Comparison of ENCODE assay signal across 19 cellular contexts in the genomic region with DNA sequence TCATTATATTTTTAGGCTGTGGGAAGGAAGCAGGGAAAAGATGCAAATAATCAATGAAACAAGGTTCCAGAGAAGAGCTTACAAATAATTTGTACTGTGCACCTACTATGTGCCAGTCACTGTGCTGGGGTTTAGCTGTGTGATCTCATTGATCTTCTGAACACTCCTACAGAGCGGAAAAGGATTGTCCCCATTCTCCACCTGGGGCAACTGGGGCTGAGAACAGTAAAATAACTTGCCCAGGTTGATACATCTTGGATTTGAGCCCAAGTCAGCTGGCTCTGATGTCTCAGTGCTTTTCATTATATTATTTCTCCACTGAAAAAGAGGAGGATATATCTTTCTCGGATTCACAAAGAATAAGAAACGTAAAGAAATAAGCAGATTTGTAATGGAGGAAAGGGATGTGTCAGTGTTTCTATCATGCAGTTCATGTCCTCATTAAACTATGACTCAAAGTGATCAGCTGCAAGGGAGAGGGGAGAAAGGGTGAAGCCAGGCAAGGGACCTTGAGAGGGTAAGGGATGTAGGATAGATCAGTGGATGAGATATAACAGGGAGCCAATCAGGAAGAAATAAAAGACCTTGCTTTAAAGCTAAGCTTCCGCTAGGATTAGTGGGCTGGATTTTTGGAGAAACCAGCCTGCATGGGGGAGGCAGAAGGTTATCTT.
DNase-seq lines count a peak whose midpoint lies in the region; ATAC-seq and TF ChIP-seq lines count a peak whose summit lies in the region.
"Had no signal": no experiment of that assay in that cellular context is flagged by ENCODE, and none has a peak within 500 bp of the region (broad histone marks: within the 10 kb centered on the region; RNA-seq: fewer than 3 reads in every experiment).

No MANE protein-coding gene starts in this region.

- H3K9me3 ChIP-seq in CD8-positive, alpha-beta T cell (ENCODE audit: low read length): no peaks in the 10 kb centered on the region
- no peaks in the 10 kb centered on the region for H3K9me3 ChIP-seq in osteoblast (ENCODE audit: low read depth, low read length)
- H3K9me3 ChIP-seq in MM.1S (replicated peaks; ENCODE audit: insufficient read depth, low read length): no peaks in the 10 kb centered on the region
- H3K9me3 ChIP-seq: thoracic aorta had no signal

- no peaks in the 10 kb centered on the region for H3K27me3 ChIP-seq in CD8-positive, alpha-beta T cell (ENCODE audit: insufficient read depth, low read length)
- H3K27me3 ChIP-seq in osteoblast (ENCODE audit: insufficient read depth, low read length) (no peaks in the 10 kb centered on the region), MM.1S (replicated peaks; ENCODE audit: insufficient read depth, low read length) (no peaks in the 10 kb centered on the region)

- no peak overlapping the region for H3K4me3 Mint-ChIP-seq in CD8-positive, alpha-beta T cell
- H3K4me3 Mint-ChIP-seq: activated CD4-positive, alpha-beta T cell treated with anti-CD3 and anti-CD28 coated beads for 36 hours; activated naive CD8-positive, alpha-beta T cell treated with anti-CD3 and anti-CD28 coated beads, Interleukin-2, amount 50 U/mL, for 24 hours had no signal

- no peaks in the 10 kb centered on the region for H3K4me1 ChIP-seq in CD8-positive, alpha-beta T cell (ENCODE audit: insufficient read depth, low read length)
- no peaks in the 10 kb centered on the region for H3K4me1 ChIP-seq in osteoblast (ENCODE audit: insufficient read depth, low read length)
- H3K4me1 ChIP-seq in MM.1S (ENCODE audit: low read length): no peaks in the 10 kb centered on the region

- no peak overlapping the region for H3K9ac ChIP-seq in MM.1S (ENCODE audit: low read length)

- intact Hi-C loops in CD8-positive, alpha-beta T cell (cut with DNase I, micrococcal nuclease): no loop called here

- H4K20me1 ChIP-seq in osteoblast (ENCODE audit: insufficient read depth, low read length): no peaks in the 10 kb centered on the region
- no peaks in the 10 kb centered on the region for H4K20me1 ChIP-seq in MM.1S (ENCODE audit: insufficient read depth, low read length)

- no peak overlapping the region for H3K4me2 ChIP-seq in osteoblast (ENCODE audit: insufficient read depth, low read length)
- no peak overlapping the region for H3K4me2 ChIP-seq in MM.1S (ENCODE audit: low read depth, low read length)

- H3K27ac ChIP-seq in CD8-positive, alpha-beta T cell (ENCODE audit: low read depth, low read length): no peak overlapping the region
- H3K27ac ChIP-seq in osteoblast (ENCODE audit: low read depth, low read length) (no peak overlapping the region), MM.1S (ENCODE audit: low read length) (no peak overlapping the region)
- H3K27ac ChIP-seq: thoracic aorta had no signal

- no peaks in the 10 kb centered on the region for H3K9me3 Mint-ChIP-seq in CD8-positive, alpha-beta T cell
- H3K9me3 Mint-ChIP-seq: activated naive CD8-positive, alpha-beta T cell treated with anti-CD3 and anti-CD28 coated beads, Interleukin-2, amount 50 U/mL, for 24 hours had no signal

- peaks cover 33% of the 10 kb centered on the region for H3K4me1 Mint-ChIP-seq in CD8-positive, alpha-beta T cell (ENCODE audit: low read depth)

- H3K36me3 Mint-ChIP-seq in CD8-positive, alpha-beta T cell: peaks cover 66% of the 10 kb centered on the region

- H3K79me2 ChIP-seq in osteoblast (ENCODE audit: insufficient read depth, low read length) (no peaks in the 10 kb centered on the region), MM.1S (ENCODE audit: low read length) (no peaks in the 10 kb centered on the region)

- no peaks in the 10 kb centered on the region for H3K27me3 Mint-ChIP-seq in CD8-positive, alpha-beta T cell (ENCODE audit: low read depth)
- H3K27me3 Mint-ChIP-seq: activated CD4-positive, alpha-beta T cell treated with anti-CD3 and anti-CD28 coated beads for 36 hours; activated naive CD8-positive, alpha-beta T cell treated with anti-CD3 and anti-CD28 coated beads, Interleukin-2, amount 50 U/mL, for 24 hours had no signal

- H2AFZ ChIP-seq in osteoblast (ENCODE audit: low read length) (no peak overlapping the region), MM.1S (ENCODE audit: low read length) (no peak overlapping the region)

- H3K36me3 ChIP-seq in CD8-positive, alpha-beta T cell (ENCODE audit: insufficient read depth, low read length): peaks cover 10% of the 10 kb centered on the region
- H3K36me3 ChIP-seq in osteoblast (ENCODE audit: insufficient read depth, low read length) (no peaks in the 10 kb centered on the region), MM.1S (replicated peaks; ENCODE audit: insufficient read depth, low read length) (no peaks in the 10 kb centered on the region)
- H3K36me3 ChIP-seq: thoracic aorta had no signal

- CTCF ChIA-PET in CD8-positive, alpha-beta T cell (lab: Charles Lee): interaction anchor here (0.8 to 0.9 kb wide), 3 partner anchors 195 to 380 kb away, joined by 3 read pairs; no protein-coding TSS in a partner anchor

- H3F3A ChIP-seq in MM.1S (ENCODE audit: insufficient read depth, low read length): no peaks in the 10 kb centered on the region

- POLR2A ChIA-PET in CD8-positive, alpha-beta T cell (lab: Charles Lee): no interaction called here

- H3K4me3 ChIP-seq in CD8-positive, alpha-beta T cell (ENCODE audit: low read depth, low read length): no peak overlapping the region
- H3K4me3 ChIP-seq in GM12864 (ENCODE audit: low read depth, low read length): peak overlapping the region; percentile 7; the same call in 1 of the 2 replicates
- H3K4me3 ChIP-seq in epithelial cell of proximal tubule (ENCODE audit: low read depth, low read length): peak overlapping the region; percentile 40
- H3K4me3 ChIP-seq in osteoblast (ENCODE audit: insufficient read depth, low read length): no peak overlapping the region
- no peak overlapping the region for H3K4me3 ChIP-seq in MM.1S (ENCODE audit: low read length)
- H3K4me3 ChIP-seq: thoracic aorta had no signal

- H3K27ac Mint-ChIP-seq in CD8-positive, alpha-beta T cell: peak overlapping the region; percentile 6
- H3K27ac Mint-ChIP-seq: activated CD4-positive, alpha-beta T cell treated with anti-CD3 and anti-CD28 coated beads for 36 hours; activated naive CD8-positive, alpha-beta T cell treated with anti-CD3 and anti-CD28 coated beads, Interleukin-2, amount 50 U/mL, for 24 hours had no signal

- H3K9me2 ChIP-seq in MM.1S (replicated peaks; ENCODE audit: insufficient read depth, low read length): no peaks in the 10 kb centered on the region

- no peak for TF ChIP-seq CTCF in CD8-positive, alpha-beta T cell (IDR thresholded peaks at IDR 0.05)
- no peak for TF ChIP-seq CTCF in GM12864 (IDR thresholded peaks at IDR 0.05; ENCODE audit: low read depth, low read length, missing control alignments)
- TF ChIP-seq CTCF in epithelial cell of proximal tubule (conservative IDR thresholded peaks at IDR 0.05; ENCODE audit: low read depth, low read length): no peak
- TF ChIP-seq CTCF in osteoblast (IDR thresholded peaks at IDR 0.05; ENCODE audit: extremely low read depth, low read depth, low read length): no peak
- no peak for TF ChIP-seq CTCF in MM.1S (IDR thresholded peaks at IDR 0.05; ENCODE audit: low read length)

- ATAC-seq in CD8-positive, alpha-beta T cell: no peak
- ATAC-seq in HG03175 (IDR thresholded peaks at IDR 0.05; ENCODE audit: unreplicated experiment) (peak; percentile 7), HG02759 (IDR thresholded peaks at IDR 0.05; ENCODE audit: unreplicated experiment) (no peak)
- ATAC-seq: activated CD4-positive, alpha-beta T cell treated with anti-CD3 and anti-CD28 coated beads for 36 hours; activated naive CD8-positive, alpha-beta T cell treated with anti-CD3 and anti-CD28 coated beads, Interleukin-2, amount 50 U/mL, for 24 hours; left cardiac atrium had no signal

- DNase-seq in CD8-positive, alpha-beta T cell: no peak
- DNase-seq in GM12864 (ENCODE audit: low read depth): no peak
- DNase-seq in epithelial cell of proximal tubule (ENCODE audit: low read depth): no peak
- no peak for DNase-seq in osteoblast (ENCODE audit: insufficient read length, low spot score, missing footprints)
- DNase-seq in MM.1S: no peak
- no peak for DNase-seq in NCI-H345 treated with DMSO at 0.1 percent for 48 hours (lab: John Stamatoyannopoulos, UW; ENCODE audit: unreplicated experiment)
- DNase-seq: activated CD4-positive, alpha-beta T cell treated with anti-CD3 and anti-CD28 coated beads for 36 hours; activated naive CD8-positive, alpha-beta T cell treated with anti-CD3 and anti-CD28 coated beads, Interleukin-2, amount 50 U/mL, for 24 hours; central memory CD4-positive, alpha-beta T cell; effector memory CD4-positive, alpha-beta T cell; hippocampal formation; left cardiac atrium; NCI-H1694; NCI-H446; SHP77 treated with DMSO at 0.1 percent for 48 hours; stimulated activated CD4-positive, alpha-beta T cell treated with anti-CD3 and anti-CD28 coated beads, Interleukin-4, amount 100 ng/mL, for 1 hour had no signal

Comparison
In these comparisons a context has a peak if more than half of its experiments do, and no peak if none do; other contexts are left out.
1. H3K4me3 ChIP-seq: peak in GM12864 (single experiment) and epithelial cell of proximal tubule (single experiment); none in CD8-positive, alpha-beta T cell (single experiment), osteoblast (single experiment) and MM.1S (single experiment).